ENCODE assay signal across 15 cellular contexts in genomic region chr7:144454256-144455039, GRCh38. TPM values are rescaled to one million over a fixed set of nuclear protein-coding genes. Genes with fewer than 3 reads are reported as not detected.
DNase-seq lines count a peak whose midpoint lies in the region; ATAC-seq and TF ChIP-seq lines count a peak whose summit lies in the region.
"Had no signal": no experiment of that assay in that cellular context is flagged by ENCODE, and none has a peak within 500 bp of the region (broad histone marks: within the 10 kb centered on the region; RNA-seq: fewer than 3 reads in every experiment).

No MANE protein-coding gene starts in this region.

- no peaks in the 10 kb centered on the region for H3K9me3 ChIP-seq in heart right ventricle
- H3K9me3 ChIP-seq: SJCRH30 had no signal

- no peak for ATAC-seq in heart right ventricle
- ATAC-seq in left ventricle myocardium superior = no peak
- no peak for ATAC-seq in GM18502 (IDR thresholded peaks at IDR 0.05; ENCODE audit: poor library complexity, unreplicated experiment)
- ATAC-seq: activated CD8-positive, alpha-beta T cell treated with anti-CD3 and anti-CD28 coated beads, Interleukin-2, amount 10 ng/mL, durations not matched to agents 7 days and 5 days had no signal

- no peak overlapping the region for H3K4me3 ChIP-seq in heart right ventricle
- H3K4me3 ChIP-seq: SJCRH30 had no signal

- no peaks in the 10 kb centered on the region for H3K4me1 ChIP-seq in heart right ventricle
- H3K4me1 ChIP-seq: SJCRH30 had no signal

- 83 to 90% methylated on average over 3 of the region's 3 CpGs for WGBS in heart right ventricle, 2 donors

- intact Hi-C loops in heart right ventricle (cut with DNase I) (no loop called here), left ventricle myocardium superior (cut with micrococcal nuclease) (no loop called here)

- CTCF ChIA-PET in RWPE1 (lab: Yijun Ruan, JAX) = no interaction called here

- POLR2A ChIA-PET in RWPE1 (lab: Yijun Ruan, JAX; ENCODE audit: low non-redundant PET) = no interaction called here

- H3K27ac ChIP-seq in heart right ventricle (no peak overlapping the region), RWPE1 (no peak overlapping the region)
- H3K27ac ChIP-seq: SJCRH30 had no signal

- DNase-seq in heart right ventricle (no peak), left ventricle myocardium superior (no peak), RWPE1 (ENCODE audit: low spot score) (no peak), inferior parietal cortex (ENCODE audit: extremely low spot score) (peak; percentile 44), A172 (ENCODE audit: low spot score) (no peak), putamen (ENCODE audit: low spot score) (no peak)
- no peak for DNase-seq in activated effector memory CD4-positive, alpha-beta T cell treated with Interleukin-2 at 50 U/mL for 16 hours
- DNase-seq: activated CD8-positive, alpha-beta T cell treated with anti-CD3 and anti-CD28 coated beads, Interleukin-2, amount 10 ng/mL, durations not matched to agents 7 days and 5 days; NCI-H1694; stimulated activated CD4-positive, alpha-beta T cell treated with anti-CD3 and anti-CD28 coated beads, Interleukin-2, amount 100 ng/mL, for 48 hours had no signal

- TF ChIP-seq CTCF in heart right ventricle (IDR thresholded peaks at IDR 0.05) (peak in 7 of 9 donors; percentile 18 to 54 (median 37)), RWPE1 (conservative IDR thresholded peaks at IDR 0.05; ENCODE audit: low read depth) (peak; percentile 39)

- H3K36me3 ChIP-seq in heart right ventricle = peaks cover 0 to 5% (median 0%) of the 10 kb centered on the region in 9 donors
- H3K36me3 ChIP-seq: SJCRH30 had no signal

- no peaks in the 10 kb centered on the region for H3K27me3 ChIP-seq in heart right ventricle

RNA-seq across cellular contexts. Expression of gene NOBOX, which starts 51.0 kb away (rescaled TPM):
- total RNA-seq in heart right ventricle (not detected), left ventricle myocardium superior (not detected)
- polyA plus RNA-seq in heart right ventricle = not detected
- not detected in 2 replicates for total RNA-seq in A172 (2014; rRNA removed; shearing (Covaris generic))
- total RNA-seq: activated CD8-positive, alpha-beta T cell treated with anti-CD3 and anti-CD28 coated beads, Interleukin-2, amount 10 ng/mL, durations not matched to agents 7 days and 5 days; CD4-positive, CD25-positive, alpha-beta regulatory T cell; glomerular endothelial cell; myocyte; SJCRH30 had no signal
- polyA plus RNA-seq: CD4-positive, CD25-positive, alpha-beta regulatory T cell had no signal
